9 cellular contexts compared by ENCODE assay signal in the genomic region with DNA sequence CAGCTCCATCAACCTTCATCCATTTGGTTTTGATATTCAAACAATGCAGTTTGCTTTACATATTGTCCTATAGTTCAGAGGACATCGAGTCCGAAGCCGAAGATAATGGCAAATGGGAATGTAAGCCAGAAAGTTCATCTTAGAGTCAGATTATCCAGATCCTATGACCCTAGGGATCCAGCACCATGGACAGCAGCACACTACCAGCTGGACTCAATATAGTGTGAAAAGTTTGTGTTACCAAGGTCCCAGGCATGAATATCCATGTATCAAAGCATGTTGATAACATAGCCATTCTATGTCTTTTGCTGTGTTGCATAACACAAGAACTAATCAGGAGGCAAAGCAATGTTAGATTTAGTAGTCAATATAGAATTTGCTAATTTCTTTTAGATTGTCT. TPM values are rescaled to one million over a fixed set of nuclear protein-coding genes. Genes with fewer than 3 reads are reported as not detected.
DNase-seq lines count a peak whose midpoint lies in the region; TF ChIP-seq lines count a peak whose summit lies in the region.
"Had no signal": no experiment of that assay in that cellular context is flagged by ENCODE, and none has a peak within 500 bp of the region (broad histone marks: within the 10 kb centered on the region; RNA-seq: fewer than 3 reads in every experiment).

No MANE protein-coding gene starts in this region.

- intact Hi-C loops in prostate gland (cut with DNase I) = no loop called here

- no peak overlapping the region for H3K27ac ChIP-seq in prostate gland

- no peak overlapping the region for H3K4me3 Mint-ChIP-seq in nephron progenitor cell

- DNase-seq in NOMO-1 treated with DMSO at 0.1 percent for 48 hours (lab: John Stamatoyannopoulos, UW; ENCODE audit: unreplicated experiment) (peak; percentile 8), NOMO-1 treated with dmso at 0.1 percent for 144 hours (lab: John Stamatoyannopoulos, UW; ENCODE audit: unreplicated experiment) (no peak), NAMALWA (ENCODE audit: low spot score) (peak; percentile 31), T47D (ENCODE audit: low read depth in 1 of 2, low spot score in 1 of 2) (peak; percentile 45 to 72), nephron progenitor cell (peak; percentile 84), NCI-H187 treated with DMSO at 0.1 percent for 48 hours (lab: John Stamatoyannopoulos, UW) (no peak), anterior cingulate cortex (lab: John Stamatoyannopoulos, UW) (no peak), prostate gland (ENCODE audit: low spot score) (no peak)
- DNase-seq: NCI-H69 had no signal

- no peaks in the 10 kb centered on the region for H3K36me3 Mint-ChIP-seq in nephron progenitor cell (ENCODE audit: low read depth)

- no peaks in the 10 kb centered on the region for H3K9me3 Mint-ChIP-seq in nephron progenitor cell

- 66% methylated on average over 3 of the region's 3 CpGs for WGBS in prostate gland

- no peaks in the 10 kb centered on the region for H3K27me3 ChIP-seq in prostate gland (replicated peaks; ENCODE audit: insufficient read depth)

- H3K27ac Mint-ChIP-seq in nephron progenitor cell = no peak overlapping the region

- no peaks in the 10 kb centered on the region for H3K4me1 Mint-ChIP-seq in nephron progenitor cell

- H3K4me1 ChIP-seq in prostate gland (replicated peaks) = no peaks in the 10 kb centered on the region

- in situ Hi-C loops in T47D (cut with HindIII; ENCODE audit: low pct_unique_long_range_greater_than_20kb, low sequenced_read_pairs) = no loop called here

- peaks cover 49% of the 10 kb centered on the region for H3K27me3 Mint-ChIP-seq in nephron progenitor cell (ENCODE audit: low read depth, poor library complexity)

- no peaks in the 10 kb centered on the region for H3K36me3 ChIP-seq in prostate gland

- no peak for TF ChIP-seq CTCF in nephron progenitor cell (IDR thresholded peaks at IDR 0.05)
- no peak for TF ChIP-seq CTCF in prostate gland (IDR thresholded peaks at IDR 0.05)

- no peak overlapping the region for H3K4me3 ChIP-seq in prostate gland

- H3K9me3 ChIP-seq in prostate gland = no peaks in the 10 kb centered on the region

- no peak for TF ChIP-seq POLR2A in prostate gland (IDR thresholded peaks at IDR 0.05)

RNA-seq across cellular contexts. Expression of gene FSTL4, which starts 46.3 kb away (rescaled TPM):
- 10 to 100 TPM in 1 of 2 donors, 1 to 10 TPM in 1; 4.5 to 10.1 TPM for total RNA-seq in prostate gland

Comparison
In these comparisons a context has a peak if more than half of its experiments do, and no peak if none do; other contexts are left out.
1. DNase-seq: peak in NOMO-1 treated with DMSO at 0.1 percent for 48 hours (single experiment), NAMALWA (single experiment), T47D (2 of 2) and nephron progenitor cell (single experiment); none in NOMO-1 treated with dmso at 0.1 percent for 144 hours (single experiment), NCI-H187 treated with DMSO at 0.1 percent for 48 hours (single experiment), anterior cingulate cortex (0 of 58) and prostate gland (single experiment).